8 cellular contexts compared by ENCODE assay signal in the genomic region with DNA sequence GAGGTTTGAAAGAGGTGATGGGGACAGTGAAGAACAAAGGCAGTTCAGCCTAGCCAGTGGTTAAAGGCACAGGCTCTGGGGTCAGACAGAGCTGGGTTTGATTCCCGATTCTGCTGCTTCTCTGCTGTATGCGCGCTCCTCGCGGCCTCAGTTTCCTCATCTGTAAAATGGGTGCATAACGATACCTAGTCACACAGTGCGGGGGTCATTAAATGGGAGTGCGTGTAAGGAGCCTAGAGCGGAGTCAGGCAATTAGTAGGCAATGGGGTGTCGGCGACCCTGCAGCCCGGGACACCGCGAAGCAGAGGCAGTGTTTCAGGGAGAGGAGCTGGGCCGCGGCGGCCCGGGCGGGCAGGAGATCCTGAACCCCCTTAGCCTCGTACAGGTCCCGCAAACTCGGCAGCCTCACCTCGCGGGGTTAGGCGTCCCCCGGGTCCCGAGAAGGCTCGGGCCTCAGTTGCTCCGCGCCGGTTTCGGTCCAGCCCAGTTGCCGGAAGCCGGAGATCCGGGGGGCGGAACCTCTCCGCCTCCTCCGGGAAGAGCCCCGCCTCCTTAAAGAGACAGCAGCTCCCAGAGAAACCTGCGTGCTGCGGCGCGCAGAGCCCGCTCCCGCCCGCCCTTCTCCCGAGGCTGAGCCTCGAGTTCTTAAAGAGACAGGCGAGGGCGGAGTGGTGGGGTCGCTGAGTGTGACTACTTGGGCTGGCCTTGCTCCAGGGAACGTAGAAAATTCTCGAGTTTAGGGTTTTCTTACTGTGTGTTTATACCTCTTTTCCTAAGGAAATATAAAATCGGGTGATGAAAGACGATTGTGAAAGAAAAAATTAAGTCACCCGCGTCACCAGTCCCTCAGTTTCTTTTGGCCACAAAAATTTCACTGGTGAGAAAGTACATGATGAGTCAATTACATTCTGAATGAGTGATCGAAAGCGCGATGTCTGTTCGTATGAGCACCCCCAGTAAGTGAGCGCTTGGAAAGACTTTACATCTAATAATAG. TPM values are rescaled to one million over a fixed set of nuclear protein-coding genes. Genes with fewer than 3 reads are reported as not detected.
DNase-seq lines count a peak whose midpoint lies in the region; ATAC-seq and TF ChIP-seq lines count a peak whose summit lies in the region.

TSS of gene YIPF1 (minus strand) at position 494 of the 995 bp plus-strand sequence. CDS start 860 bp downstream, outside the sequence.

- peak within 1 kb of the TSS; percentile 77 for H3K4me2 ChIP-seq in Karpas-422 (ENCODE audit: low read depth, low read length, poor library complexity, severe bottlenecking)

- H3K36me3 ChIP-seq in Karpas-422 (ENCODE audit: insufficient read depth, low read length) = no peaks in the 10 kb centered on the region

- peak within 1 kb of the TSS; percentile 95 for H3K27ac Mint-ChIP-seq in activated T-helper 2 cell treated with anti-CD3 and anti-CD28 coated beads, Interferon-gamma antibody, Interleukin-2, Interleukin-4, amounts not matched to agents 10 μg/mL and 5 μg/mL and 100 μg/mL, durations not matched to agents 14 hours and 24 hours and 36 hours
- peak within 1 kb of the TSS; percentile 93 to 97 (median 94) for H3K27ac Mint-ChIP-seq in naive thymus-derived CD8-positive, alpha-beta T cell
- peak within 1 kb of the TSS; percentile 98 for H3K27ac Mint-ChIP-seq in stimulated activated naive B cell treated with anti-CD40 and anti-IgM and Interleukin-4, amounts not matched to agents 10 μg/mL and 1 μg/mL and 100 μg/mL, for 72 hours

- no peaks in the 10 kb centered on the region for H3K9me2 ChIP-seq in Karpas-422 (replicated peaks; ENCODE audit: insufficient read depth, low read length)

- peak within 1 kb of the TSS; percentile 75 for H3K9ac ChIP-seq in Karpas-422 (ENCODE audit: low read length)

- POLR2A ChIA-PET in naive thymus-derived CD8-positive, alpha-beta T cell (lab: Charles Lee) = interaction anchor here (1.0 to 2.6 kb wide), 6 partner anchors 10 to 163 kb away, joined by 3 to 24 read pairs (median 6); partner anchors contain the start of genes IFT25, LRRC42, NDC1 and TMEM59

- TF ChIP-seq CTCF in fibroblast of mammary gland (conservative IDR thresholded peaks at IDR 0.05; ENCODE audit: control insufficient read depth, insufficient read depth, low read depth, low read length) = no peak

- H3K27ac ChIP-seq in Karpas-422 (ENCODE audit: low read length) = peak within 1 kb of the TSS; percentile 14; the same call in 1 of the 2 replicates

- intact Hi-C loops in activated T-helper 2 cell treated with anti-CD3 and anti-CD28 coated beads, Interferon-gamma antibody, Interleukin-2, Interleukin-4, amounts not matched to agents 10 μg/mL and 5 μg/mL and 100 μg/mL, durations not matched to agents 14 hours and 24 hours and 36 hours (cut with micrococcal nuclease) = loop anchor here (1.0 to 2.0 kb wide), 3 partner anchors 51 to 163 kb away; partner anchors contain the start of genes LRRC42, NDC1, TCEANC2 and TMEM59

- DNase-seq in Daoy (ENCODE audit: low read depth) (peak; percentile 92), Karpas-422 (peak; percentile 95), RPMI8226 (peak; percentile 95), fibroblast of mammary gland (ENCODE audit: low read depth) (peak; percentile 78)
- DNase-seq in activated T-helper 2 cell treated with anti-CD3 and anti-CD28 coated beads, Interferon-gamma antibody, Interleukin-2, Interleukin-4, amounts not matched to agents 10 μg/mL and 5 μg/mL and 100 μg/mL, durations not matched to agents 14 hours and 24 hours and 36 hours (ENCODE audit: low spot score) = peak; percentile 85
- peak; percentile 74 to 90 (median 81) for DNase-seq in naive thymus-derived CD8-positive, alpha-beta T cell
- DNase-seq in stimulated activated naive B cell treated with anti-CD40 and anti-IgM and Interleukin-4, amounts not matched to agents 10 μg/mL and 1 μg/mL and 100 μg/mL, for 72 hours = peak; percentile 81

- H3K4me3 ChIP-seq in Karpas-422 (ENCODE audit: low read length) (peak within 1 kb of the TSS; percentile 89), fibroblast of mammary gland (ENCODE audit: control insufficient read depth, low read depth, low read length) (peak within 1 kb of the TSS; percentile 93)

- no peaks in the 10 kb centered on the region for H3K27me3 Mint-ChIP-seq in activated T-helper 2 cell treated with anti-CD3 and anti-CD28 coated beads, Interferon-gamma antibody, Interleukin-2, Interleukin-4, amounts not matched to agents 10 μg/mL and 5 μg/mL and 100 μg/mL, durations not matched to agents 14 hours and 24 hours and 36 hours (ENCODE audit: low read depth)
- H3K27me3 Mint-ChIP-seq in naive thymus-derived CD8-positive, alpha-beta T cell = peaks cover 0 to 4% (median 0%) of the 10 kb centered on the region in 5 donors
- H3K27me3 Mint-ChIP-seq in stimulated activated naive B cell treated with anti-CD40 and anti-IgM and Interleukin-4, amounts not matched to agents 10 μg/mL and 1 μg/mL and 100 μg/mL, for 72 hours = peaks cover 1% of the 10 kb centered on the region in 2 donors

- ATAC-seq in GM21825 (IDR thresholded peaks at IDR 0.05; ENCODE audit: unreplicated experiment) = peak; percentile 84
- peak; percentile 97 to 99 for ATAC-seq in naive thymus-derived CD8-positive, alpha-beta T cell
- ATAC-seq in stimulated activated naive B cell treated with anti-CD40 and anti-IgM and Interleukin-4, amounts not matched to agents 10 μg/mL and 1 μg/mL and 100 μg/mL, for 72 hours (replicated peaks) = peak; percentile 96 to 98

- H3K79me2 ChIP-seq in Karpas-422 (ENCODE audit: low read length) = peaks cover 6% of the 10 kb centered on the region

- H3K9me3 Mint-ChIP-seq in activated T-helper 2 cell treated with anti-CD3 and anti-CD28 coated beads, Interferon-gamma antibody, Interleukin-2, Interleukin-4, amounts not matched to agents 10 μg/mL and 5 μg/mL and 100 μg/mL, durations not matched to agents 14 hours and 24 hours and 36 hours = no peaks in the 10 kb centered on the region
- H3K9me3 Mint-ChIP-seq in naive thymus-derived CD8-positive, alpha-beta T cell = no peaks in the 10 kb centered on the region
- H3K9me3 Mint-ChIP-seq in stimulated activated naive B cell treated with anti-CD40 and anti-IgM and Interleukin-4, amounts not matched to agents 10 μg/mL and 1 μg/mL and 100 μg/mL, for 72 hours = no peaks in the 10 kb centered on the region

- H3K4me1 ChIP-seq in Karpas-422 (ENCODE audit: low read length) = peaks cover 33% of the 10 kb centered on the region

- peak within 1 kb of the TSS; percentile 47 for H2AFZ ChIP-seq in Karpas-422 (ENCODE audit: low read length)

- peaks cover 19% of the 10 kb centered on the region for H3K4me1 Mint-ChIP-seq in activated T-helper 2 cell treated with anti-CD3 and anti-CD28 coated beads, Interferon-gamma antibody, Interleukin-2, Interleukin-4, amounts not matched to agents 10 μg/mL and 5 μg/mL and 100 μg/mL, durations not matched to agents 14 hours and 24 hours and 36 hours (ENCODE audit: low read depth)
- H3K4me1 Mint-ChIP-seq in naive thymus-derived CD8-positive, alpha-beta T cell = peaks cover 13 to 52% (median 47%) of the 10 kb centered on the region in 4 donors
- peaks cover 22 to 32% of the 10 kb centered on the region in 2 donors for H3K4me1 Mint-ChIP-seq in stimulated activated naive B cell treated with anti-CD40 and anti-IgM and Interleukin-4, amounts not matched to agents 10 μg/mL and 1 μg/mL and 100 μg/mL, for 72 hours

- H3K36me3 Mint-ChIP-seq in activated T-helper 2 cell treated with anti-CD3 and anti-CD28 coated beads, Interferon-gamma antibody, Interleukin-2, Interleukin-4, amounts not matched to agents 10 μg/mL and 5 μg/mL and 100 μg/mL, durations not matched to agents 14 hours and 24 hours and 36 hours (ENCODE audit: low read depth) = peaks cover 25% of the 10 kb centered on the region
- peaks cover 0 to 25% (median 0%) of the 10 kb centered on the region in 3 donors for H3K36me3 Mint-ChIP-seq in naive thymus-derived CD8-positive, alpha-beta T cell
- peaks cover 2 to 7% of the 10 kb centered on the region in 2 donors for H3K36me3 Mint-ChIP-seq in stimulated activated naive B cell treated with anti-CD40 and anti-IgM and Interleukin-4, amounts not matched to agents 10 μg/mL and 1 μg/mL and 100 μg/mL, for 72 hours

- H3K4me3 Mint-ChIP-seq in activated T-helper 2 cell treated with anti-CD3 and anti-CD28 coated beads, Interferon-gamma antibody, Interleukin-2, Interleukin-4, amounts not matched to agents 10 μg/mL and 5 μg/mL and 100 μg/mL, durations not matched to agents 14 hours and 24 hours and 36 hours (ENCODE audit: low read depth) = peak within 1 kb of the TSS; percentile 99
- H3K4me3 Mint-ChIP-seq in naive thymus-derived CD8-positive, alpha-beta T cell = peak within 1 kb of the TSS; percentile 93 to 97 (median 95)
- peak within 1 kb of the TSS; percentile 91 to 98 for H3K4me3 Mint-ChIP-seq in stimulated activated naive B cell treated with anti-CD40 and anti-IgM and Interleukin-4, amounts not matched to agents 10 μg/mL and 1 μg/mL and 100 μg/mL, for 72 hours

- H3K9me3 ChIP-seq in Karpas-422 (ENCODE audit: low read length) = no peaks in the 10 kb centered on the region

- no peaks in the 10 kb centered on the region for H4K20me1 ChIP-seq in Karpas-422 (ENCODE audit: insufficient read depth, low read depth, low read length)

- H3K27me3 ChIP-seq in Karpas-422 (ENCODE audit: low read length) = no peaks in the 10 kb centered on the region

RNA-seq across cellular contexts. Expression of gene YIPF1, which starts in this region (rescaled TPM):
- total RNA-seq in Daoy (2014; rRNA removed; shearing (Covaris generic)) = 19.7 and 20.9 TPM in 2 replicates
- 46.5 and 87.4 TPM in 2 replicates for total RNA-seq in Karpas-422 (2014; rRNA removed; shearing (Covaris generic); ENCODE audit: low replicate concordance)
- total RNA-seq in activated T-helper 2 cell treated with anti-CD3 and anti-CD28 coated beads, Interferon-gamma antibody, Interleukin-2, Interleukin-4, amounts not matched to agents 10 μg/mL and 5 μg/mL and 100 μg/mL, durations not matched to agents 14 hours and 24 hours and 36 hours = 14.8 and 15.6 TPM in 2 replicates
- 10 to 100 TPM; 13.6 to 16.2 TPM for total RNA-seq in naive thymus-derived CD8-positive, alpha-beta T cell
- 10 to 100 TPM; 22.3 to 25.6 (median 24.2) TPM for polyA plus RNA-seq in naive thymus-derived CD8-positive, alpha-beta T cell

Comparison
In these comparisons a context has a peak if more than half of its experiments do, and no peak if none do; other contexts are left out.
1. Peak in every context shown above with its lines: DNase-seq, ATAC-seq, H3K4me3 ChIP-seq and H3K27ac ChIP-seq.